Comparison of ENCODE assay signal across 12 cellular contexts in the genomic region with DNA sequence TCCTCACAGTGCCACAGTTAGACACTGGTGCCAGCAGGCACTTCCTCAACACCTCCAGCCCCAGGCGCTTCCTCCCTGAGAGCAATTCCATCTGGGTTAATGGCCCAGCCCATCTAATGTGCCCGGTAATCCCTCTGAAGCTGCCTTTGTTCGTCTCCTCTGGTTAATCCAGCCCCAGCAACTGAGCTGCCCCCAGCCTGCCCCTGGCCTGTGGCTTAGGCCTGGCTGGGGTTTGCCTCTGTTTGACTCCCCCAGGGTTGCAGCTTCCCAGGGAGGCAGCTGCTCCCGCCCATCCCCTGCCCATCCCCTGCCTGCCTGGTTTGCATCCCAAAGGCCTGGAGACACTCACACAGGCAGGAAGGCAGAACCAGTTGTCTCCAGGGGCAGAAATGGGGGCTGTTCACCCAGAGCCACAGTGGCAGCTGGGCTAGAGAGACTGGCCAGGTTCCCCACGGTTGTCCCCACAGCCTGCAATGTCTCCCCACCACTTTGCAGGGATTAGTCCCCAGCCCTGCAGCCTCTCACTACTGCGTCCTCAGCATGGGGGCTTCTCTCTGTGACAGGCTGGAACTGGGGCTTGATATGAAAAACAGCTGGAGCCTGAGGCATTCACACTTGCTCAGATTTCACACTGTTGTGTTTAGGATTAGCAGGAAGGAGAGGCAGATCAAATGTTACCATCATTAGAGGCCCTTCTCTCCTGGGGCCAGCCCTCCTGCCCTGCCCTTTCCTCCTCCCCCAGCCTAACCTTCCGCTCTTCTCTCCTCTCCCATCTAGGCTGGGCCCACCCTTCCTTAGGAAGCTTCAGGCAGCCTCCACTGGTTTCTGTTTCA.
DNase-seq lines count a peak whose midpoint lies in the region; ATAC-seq and TF ChIP-seq lines count a peak whose summit lies in the region.
"Had no signal": no experiment of that assay in that cellular context is flagged by ENCODE, and none has a peak within 500 bp of the region (broad histone marks: within the 10 kb centered on the region; RNA-seq: fewer than 3 reads in every experiment).

No MANE protein-coding gene starts in this region.

- intact Hi-C loops in left ventricle myocardium superior (cut with micrococcal nuclease) = no loop called here
- intact Hi-C loops in psoas muscle (cut with DNase I) = no loop called here

- H3K36me3 ChIP-seq in H7 (replicated peaks; ENCODE audit: control insufficient read depth, insufficient read depth, low read length) = peaks cover 37% of the 10 kb centered on the region
- no peaks in the 10 kb centered on the region for H3K36me3 ChIP-seq in psoas muscle (ENCODE audit: insufficient read depth in 1 of 2, low read depth in 1 of 2)

- peak; percentile 91 for ATAC-seq in left ventricle myocardium superior
- peak; percentile 15 to 33 (median 18) for ATAC-seq in psoas muscle
- ATAC-seq in GM18511 (IDR thresholded peaks at IDR 0.05; ENCODE audit: unreplicated experiment) = no peak
- no peak for ATAC-seq in HG03135 (IDR thresholded peaks at IDR 0.05; ENCODE audit: unreplicated experiment)

- DNase-seq in H7 = peak; percentile 75
- peak; percentile 42 to 64 for DNase-seq in NCI-H526 (lab: John Stamatoyannopoulos, UW)
- DNase-seq in left ventricle myocardium superior = no peak
- DNase-seq in psoas muscle = no peak
- DNase-seq in NCI-H2196 treated with DMSO at 0.1 percent for 48 hours (lab: John Stamatoyannopoulos, UW; ENCODE audit: unreplicated experiment) = no peak
- no peak for DNase-seq in UCSD-AML1 (lab: John Stamatoyannopoulos, UW; ENCODE audit: unreplicated experiment)
- DNase-seq: activated CD4-positive, alpha-beta T cell treated with anti-CD3 and anti-CD28 coated beads for 4 hours; Calu3; immature natural killer cell had no signal

- no peak for TF ChIP-seq CTCF in psoas muscle (IDR thresholded peaks at IDR 0.05)

- no peaks in the 10 kb centered on the region for H3K27me3 ChIP-seq in H7 (ENCODE audit: control insufficient read depth, insufficient read depth, low read length)
- H3K27me3 ChIP-seq in psoas muscle (ENCODE audit: insufficient read depth in 3 of 3, low read length in 2 of 3) = no peaks in the 10 kb centered on the region

- no peak overlapping the region for H3K27ac ChIP-seq in psoas muscle
- H3K27ac ChIP-seq: skin epidermis had no signal

- H3K4me3 ChIP-seq in H7 (ENCODE audit: insufficient read depth, low read depth, low read length) (peak overlapping the region; percentile 31; the same call in 1 of the 2 replicates), psoas muscle (no peak overlapping the region)
- H3K4me3 ChIP-seq: skin epidermis had no signal

- no peaks in the 10 kb centered on the region for H3K4me1 ChIP-seq in psoas muscle

- WGBS in psoas muscle, 3 donors = 37 to 51% (median 49%) methylated on average over 7 of the region's 7 CpGs

- no peaks in the 10 kb centered on the region for H3K9me3 ChIP-seq in psoas muscle

Comparison
In these comparisons a context has a peak if more than half of its experiments do, and no peak if none do; other contexts are left out.
1. DNase-seq: peak in H7 (single experiment) and NCI-H526 (2 of 2); none in left ventricle myocardium superior (single experiment), psoas muscle (0 of 2), NCI-H2196 treated with DMSO at 0.1 percent for 48 hours (single experiment) and UCSD-AML1 (single experiment).
2. ATAC-seq: peak in left ventricle myocardium superior (single experiment) and psoas muscle (4 of 4); none in GM18511 (single experiment) and HG03135 (single experiment).